10 cellular contexts compared by ENCODE assay signal in the genomic region with DNA sequence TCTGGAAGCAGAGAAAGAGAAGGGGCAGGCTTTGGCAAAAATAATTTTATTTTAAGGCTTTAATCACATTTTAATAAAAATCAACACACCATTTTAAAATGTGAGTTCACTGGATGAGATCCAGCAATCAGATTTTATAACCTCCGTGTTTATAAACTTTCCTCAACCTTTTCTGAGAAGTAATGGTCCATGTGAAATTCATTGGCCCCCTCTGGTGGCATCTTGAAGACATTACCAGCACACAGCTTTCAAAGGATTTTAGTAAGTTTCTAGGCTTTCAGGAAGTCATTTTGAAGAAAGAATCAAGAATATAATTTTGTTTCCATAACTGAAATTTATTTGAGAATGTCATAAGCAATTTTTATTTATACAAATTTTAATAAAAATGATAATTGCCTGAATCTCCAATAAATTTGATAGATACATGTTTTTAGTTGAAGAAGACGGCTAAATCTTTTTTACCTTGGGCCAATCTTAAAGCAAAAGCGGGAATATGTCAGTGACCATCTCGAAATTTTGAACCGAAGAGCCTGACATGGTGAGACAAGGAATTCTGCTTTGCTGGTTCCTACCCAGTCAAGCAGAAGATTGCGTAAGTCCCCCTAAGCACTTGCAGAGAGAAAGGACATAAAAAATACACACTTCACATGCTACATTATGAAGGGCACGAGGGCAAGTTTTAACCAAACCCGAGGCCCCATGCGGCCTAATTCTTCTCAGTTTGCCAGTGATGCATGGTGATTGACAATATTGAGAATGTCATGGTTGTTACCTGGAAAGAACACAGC.
DNase-seq lines count a peak whose midpoint lies in the region; ATAC-seq and TF ChIP-seq lines count a peak whose summit lies in the region.
"Had no signal": no experiment of that assay in that cellular context is flagged by ENCODE, and none has a peak within 500 bp of the region (broad histone marks: within the 10 kb centered on the region; RNA-seq: fewer than 3 reads in every experiment).

No MANE protein-coding gene starts in this region.

- H3K4me3 ChIP-seq in Panc1 (ENCODE audit: low read depth in 2 of 2, low read length in 2 of 2) (no peak overlapping the region), epithelial cell of esophagus (ENCODE audit: low read length) (no peak overlapping the region)
- H3K4me3 ChIP-seq: BLaER1 had no signal

- intact Hi-C loops in Panc1 (cut with micrococcal nuclease; ENCODE audit: unreplicated experiment) = no loop called here
- intact Hi-C loops in activated T-helper 1 cell treated with anti-CD3 and anti-CD28 coated beads, Interleukin-12 subunit alpha, Interleukin-12 subunit beta, Interleukin-2, Interleukin-4 antibody, amounts not matched to agents 30 ng/mL and 10 ng/mL and 1 ng/mL, durations not matched to agents 14 hours and 24 hours and 36 hours (cut with micrococcal nuclease) = loop anchor here (1.0 kb wide), 1 partner anchor 19 kb away; no protein-coding TSS in a partner anchor

- in situ Hi-C loops in Panc1 (cut with HindIII; ENCODE audit: low pct_unique_long_range_greater_than_20kb, low sequenced_read_pairs) = no loop called here

- no peak overlapping the region for H3K27ac ChIP-seq in Panc1 (ENCODE audit: low read length)
- H3K27ac ChIP-seq: BLaER1 had no signal

- peaks cover 8% of the 10 kb centered on the region for H3K27me3 Mint-ChIP-seq in progenitor cell of endocrine pancreas
- no peaks in the 10 kb centered on the region for H3K27me3 Mint-ChIP-seq in activated T-helper 1 cell treated with anti-CD3 and anti-CD28 coated beads, Interleukin-12 subunit alpha, Interleukin-12 subunit beta, Interleukin-2, Interleukin-4 antibody, amounts not matched to agents 30 ng/mL and 10 ng/mL and 1 ng/mL, durations not matched to agents 14 hours and 24 hours and 36 hours (ENCODE audit: insufficient read depth)

- peaks cover 7% of the 10 kb centered on the region for H3K4me1 Mint-ChIP-seq in progenitor cell of endocrine pancreas (ENCODE audit: low read depth)
- H3K4me1 Mint-ChIP-seq in activated T-helper 1 cell treated with anti-CD3 and anti-CD28 coated beads, Interleukin-12 subunit alpha, Interleukin-12 subunit beta, Interleukin-2, Interleukin-4 antibody, amounts not matched to agents 30 ng/mL and 10 ng/mL and 1 ng/mL, durations not matched to agents 14 hours and 24 hours and 36 hours (ENCODE audit: low read depth) = no peaks in the 10 kb centered on the region
- H3K4me1 Mint-ChIP-seq: activated naive CD4-positive, alpha-beta T cell treated with anti-CD3 and anti-CD28 coated beads, Interleukin-2, amount 50 U/mL, for 24 hours had no signal

- no peaks in the 10 kb centered on the region for H3K36me3 ChIP-seq in Panc1 (ENCODE audit: control insufficient read depth, insufficient read depth, low read length)
- H3K36me3 ChIP-seq: BLaER1 had no signal

- H3K36me3 Mint-ChIP-seq in progenitor cell of endocrine pancreas (ENCODE audit: insufficient read depth) = no peaks in the 10 kb centered on the region
- no peaks in the 10 kb centered on the region for H3K36me3 Mint-ChIP-seq in activated T-helper 1 cell treated with anti-CD3 and anti-CD28 coated beads, Interleukin-12 subunit alpha, Interleukin-12 subunit beta, Interleukin-2, Interleukin-4 antibody, amounts not matched to agents 30 ng/mL and 10 ng/mL and 1 ng/mL, durations not matched to agents 14 hours and 24 hours and 36 hours (ENCODE audit: low read depth)
- H3K36me3 Mint-ChIP-seq: activated naive CD4-positive, alpha-beta T cell treated with anti-CD3 and anti-CD28 coated beads, Interleukin-2, amount 50 U/mL, for 24 hours had no signal

- H3K27me3 ChIP-seq in Panc1 (ENCODE audit: control insufficient read depth, insufficient read depth, low read length) = no peaks in the 10 kb centered on the region
- H3K27me3 ChIP-seq: BLaER1 had no signal

- no peaks in the 10 kb centered on the region for H3K9me3 Mint-ChIP-seq in progenitor cell of endocrine pancreas (ENCODE audit: low read depth)
- H3K9me3 Mint-ChIP-seq in activated T-helper 1 cell treated with anti-CD3 and anti-CD28 coated beads, Interleukin-12 subunit alpha, Interleukin-12 subunit beta, Interleukin-2, Interleukin-4 antibody, amounts not matched to agents 30 ng/mL and 10 ng/mL and 1 ng/mL, durations not matched to agents 14 hours and 24 hours and 36 hours = no peaks in the 10 kb centered on the region
- H3K9me3 Mint-ChIP-seq: activated naive CD4-positive, alpha-beta T cell treated with anti-CD3 and anti-CD28 coated beads, Interleukin-2, amount 50 U/mL, for 24 hours had no signal

- no peak overlapping the region for H3K27ac Mint-ChIP-seq in progenitor cell of endocrine pancreas
- H3K27ac Mint-ChIP-seq in activated T-helper 1 cell treated with anti-CD3 and anti-CD28 coated beads, Interleukin-12 subunit alpha, Interleukin-12 subunit beta, Interleukin-2, Interleukin-4 antibody, amounts not matched to agents 30 ng/mL and 10 ng/mL and 1 ng/mL, durations not matched to agents 14 hours and 24 hours and 36 hours = no peak overlapping the region
- H3K27ac Mint-ChIP-seq: activated naive CD4-positive, alpha-beta T cell treated with anti-CD3 and anti-CD28 coated beads, Interleukin-2, amount 50 U/mL, for 24 hours had no signal

- no peaks in the 10 kb centered on the region for H3K9me3 ChIP-seq in Panc1 (ENCODE audit: control insufficient read depth, insufficient read depth, low read depth, low read length)
- H3K9me3 ChIP-seq: BLaER1 had no signal

- POLR2A ChIA-PET in Panc1 (lab: Charles Lee) = no interaction called here

- ATAC-seq in GM19452 (IDR thresholded peaks at IDR 0.05; ENCODE audit: unreplicated experiment) (peak; percentile 56), HG03442 (IDR thresholded peaks at IDR 0.05; ENCODE audit: unreplicated experiment) (peak; percentile 49), Panc1 (no peak)

- no peak overlapping the region for H3K4me3 Mint-ChIP-seq in progenitor cell of endocrine pancreas (ENCODE audit: low read depth)
- H3K4me3 Mint-ChIP-seq in activated T-helper 1 cell treated with anti-CD3 and anti-CD28 coated beads, Interleukin-12 subunit alpha, Interleukin-12 subunit beta, Interleukin-2, Interleukin-4 antibody, amounts not matched to agents 30 ng/mL and 10 ng/mL and 1 ng/mL, durations not matched to agents 14 hours and 24 hours and 36 hours = no peak overlapping the region
- H3K4me3 Mint-ChIP-seq: activated naive CD4-positive, alpha-beta T cell treated with anti-CD3 and anti-CD28 coated beads, Interleukin-2, amount 50 U/mL, for 24 hours had no signal

- H3K4me1 ChIP-seq in Panc1 (ENCODE audit: control insufficient read depth, insufficient read depth, low read length) = no peaks in the 10 kb centered on the region
- H3K4me1 ChIP-seq: BLaER1 had no signal

- DNase-seq in NCI-H1436 (lab: John Stamatoyannopoulos, UW) = peak; percentile 12
- DNase-seq in NCI-H1436 treated with DMSO at 0.1 percent for 48 hours (lab: John Stamatoyannopoulos, UW) = no peak
- DNase-seq in Panc1 (ENCODE audit: low read depth, low spot score) = no peak
- DNase-seq in epithelial cell of esophagus (ENCODE audit: low read depth) = peak; percentile 52
- no peak for DNase-seq in progenitor cell of endocrine pancreas (ENCODE audit: low spot score, unreplicated experiment)
- no peak for DNase-seq in activated T-helper 1 cell treated with anti-CD3 and anti-CD28 coated beads, Interleukin-12 subunit alpha, Interleukin-12 subunit beta, Interleukin-2, Interleukin-4 antibody, amounts not matched to agents 30 ng/mL and 10 ng/mL and 1 ng/mL, durations not matched to agents 14 hours and 24 hours and 36 hours (ENCODE audit: low spot score)

- peak; percentile 58; the same call in 1 of the 2 replicates for TF ChIP-seq CTCF in Panc1 (IDR thresholded peaks at IDR 0.05)
- peak; percentile 74 for TF ChIP-seq CTCF in epithelial cell of esophagus (IDR thresholded peaks at IDR 0.05; ENCODE audit: insufficient read depth, low read depth, low read length, missing control alignments)
- peak; percentile 86 for TF ChIP-seq CTCF in progenitor cell of endocrine pancreas (IDR thresholded peaks at IDR 0.05; ENCODE audit: unreplicated experiment)

- BruUV-seq in Panc1 (replicated peaks; lab: Mats Ljungman, UMichigan) = no TSS peak

- CTCF ChIA-PET in Panc1 (lab: Charles Lee) = interaction anchor here (1.2 kb wide), 1 partner anchor 19 kb away, joined by 3 read pairs; no protein-coding TSS in a partner anchor

Comparison
In these comparisons a context has a peak if more than half of its experiments do, and no peak if none do; other contexts are left out.
1. DNase-seq: peak in NCI-H1436 (single experiment) and epithelial cell of esophagus (single experiment); none in NCI-H1436 treated with DMSO at 0.1 percent for 48 hours (single experiment), Panc1 (single experiment), progenitor cell of endocrine pancreas (single experiment) and activated T-helper 1 cell treated with anti-CD3 and anti-CD28 coated beads, Interleukin-12 subunit alpha, Interleukin-12 subunit beta, Interleukin-2, Interleukin-4 antibody, amounts not matched to agents 30 ng/mL and 10 ng/mL and 1 ng/mL, durations not matched to agents 14 hours and 24 hours and 36 hours (single experiment).
2. Peak in every context shown above with its lines, with median percentiles within 50 percentile points of each other: CTCF ChIP-seq.